ENCODE assay signal across 6 cellular contexts in the genomic region with DNA sequence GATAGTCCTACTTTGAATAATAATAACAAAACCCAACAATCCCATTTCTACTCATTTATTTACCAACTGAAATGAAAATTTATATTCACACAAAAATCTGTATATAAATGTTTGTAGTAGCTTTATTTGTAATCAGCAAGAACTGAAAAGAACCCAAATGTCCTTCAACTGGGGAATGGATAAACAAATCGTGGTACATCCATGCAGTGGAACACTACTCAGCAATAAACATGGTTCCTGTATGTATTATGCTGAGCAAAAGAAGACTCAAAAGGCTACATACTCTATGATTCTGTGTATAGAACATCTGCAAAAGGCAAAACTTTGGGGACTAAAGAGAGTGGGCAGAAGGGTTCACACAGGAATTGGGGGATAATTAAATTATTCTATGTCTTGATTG.
"Had no signal": no experiment of that assay in that cellular context is flagged by ENCODE, and none has a peak within 500 bp of the region (broad histone marks: within the 10 kb centered on the region; RNA-seq: fewer than 3 reads in every experiment).

No MANE protein-coding gene starts in this region.

- H3K27ac ChIP-seq: HL-60 had no signal

- H3K4me3 ChIP-seq: K562 had no signal

- DNase-seq: IMR-90, KBM-7, KG1 had no signal

- ATAC-seq: HepG2, K562 had no signal
